In genomic region chr11:35058318-35058717, GRCh38 we compare ENCODE assay signal across 11 cellular contexts.
DNase-seq lines count a peak whose midpoint lies in the region; ATAC-seq and TF ChIP-seq lines count a peak whose summit lies in the region.
"Had no signal": no experiment of that assay in that cellular context is flagged by ENCODE, and none has a peak within 500 bp of the region (broad histone marks: within the 10 kb centered on the region; RNA-seq: fewer than 3 reads in every experiment).

No MANE protein-coding gene starts in this region.

- TF ChIP-seq CTCF in astrocyte of the spinal cord (IDR thresholded peaks at IDR 0.05; ENCODE audit: low read depth, low read length) = no peak
- no peak for TF ChIP-seq CTCF in glutamatergic neuron (IDR thresholded peaks at IDR 0.05; ENCODE audit: partially characterized antibody, unreplicated experiment)
- no peak for TF ChIP-seq CTCF in brain microvascular endothelial cell (IDR thresholded peaks at IDR 0.05; ENCODE audit: low read depth, low read length, missing control alignments)

- no peak overlapping the region for H3K4me3 ChIP-seq in astrocyte of the spinal cord (ENCODE audit: low read depth, low read length)
- H3K4me3 ChIP-seq in brain microvascular endothelial cell (ENCODE audit: low read depth, low read length) = no peak overlapping the region
- H3K4me3 ChIP-seq: body of pancreas had no signal

- H3K9me3 Mint-ChIP-seq in activated naive CD4-positive, alpha-beta T cell treated with anti-CD3 and anti-CD28 coated beads, Interleukin-2, amount 50 U/mL, for 24 hours = peaks cover 15% of the 10 kb centered on the region
- peaks cover 24% of the 10 kb centered on the region for H3K9me3 Mint-ChIP-seq in activated naive CD4-positive, alpha-beta T cell treated with anti-CD3 and anti-CD28 coated beads, Interleukin-2, amount 10 ng/mL, durations not matched to agents 7 days and 5 days
- H3K9me3 Mint-ChIP-seq in stimulated activated memory B cell treated with anti-CD40 and anti-IgM and Interleukin-4, amounts not matched to agents 10 μg/mL and 1 μg/mL and 100 μg/mL, for 72 hours = peaks cover 9% of the 10 kb centered on the region
- H3K9me3 Mint-ChIP-seq in glutamatergic neuron (ENCODE audit: unreplicated experiment) = no peaks in the 10 kb centered on the region

- H3K27me3 Mint-ChIP-seq in activated naive CD4-positive, alpha-beta T cell treated with anti-CD3 and anti-CD28 coated beads, Interleukin-2, amount 50 U/mL, for 24 hours = no peaks in the 10 kb centered on the region
- H3K27me3 Mint-ChIP-seq in activated naive CD4-positive, alpha-beta T cell treated with anti-CD3 and anti-CD28 coated beads, Interleukin-2, amount 10 ng/mL, durations not matched to agents 7 days and 5 days = no peaks in the 10 kb centered on the region
- no peaks in the 10 kb centered on the region for H3K27me3 Mint-ChIP-seq in stimulated activated memory B cell treated with anti-CD40 and anti-IgM and Interleukin-4, amounts not matched to agents 10 μg/mL and 1 μg/mL and 100 μg/mL, for 72 hours
- H3K27me3 Mint-ChIP-seq in glutamatergic neuron (ENCODE audit: unreplicated experiment) = no peaks in the 10 kb centered on the region

- H3K4me3 Mint-ChIP-seq in activated naive CD4-positive, alpha-beta T cell treated with anti-CD3 and anti-CD28 coated beads, Interleukin-2, amount 50 U/mL, for 24 hours = no peak overlapping the region
- H3K4me3 Mint-ChIP-seq in activated naive CD4-positive, alpha-beta T cell treated with anti-CD3 and anti-CD28 coated beads, Interleukin-2, amount 10 ng/mL, durations not matched to agents 7 days and 5 days = no peak overlapping the region
- no peak overlapping the region for H3K4me3 Mint-ChIP-seq in stimulated activated memory B cell treated with anti-CD40 and anti-IgM and Interleukin-4, amounts not matched to agents 10 μg/mL and 1 μg/mL and 100 μg/mL, for 72 hours
- H3K4me3 Mint-ChIP-seq in glutamatergic neuron (ENCODE audit: unreplicated experiment) = no peak overlapping the region

- H3K4me1 Mint-ChIP-seq in activated naive CD4-positive, alpha-beta T cell treated with anti-CD3 and anti-CD28 coated beads, Interleukin-2, amount 50 U/mL, for 24 hours = peaks cover 65% of the 10 kb centered on the region
- H3K4me1 Mint-ChIP-seq in activated naive CD4-positive, alpha-beta T cell treated with anti-CD3 and anti-CD28 coated beads, Interleukin-2, amount 10 ng/mL, durations not matched to agents 7 days and 5 days = peaks cover 33% of the 10 kb centered on the region
- peaks cover 39% of the 10 kb centered on the region for H3K4me1 Mint-ChIP-seq in stimulated activated memory B cell treated with anti-CD40 and anti-IgM and Interleukin-4, amounts not matched to agents 10 μg/mL and 1 μg/mL and 100 μg/mL, for 72 hours
- no peaks in the 10 kb centered on the region for H3K4me1 Mint-ChIP-seq in glutamatergic neuron (ENCODE audit: low read depth, unreplicated experiment)

- H3K36me3 ChIP-seq in brain microvascular endothelial cell (replicated peaks) = no peaks in the 10 kb centered on the region

- H3K27ac ChIP-seq in brain microvascular endothelial cell = no peak overlapping the region
- H3K27ac ChIP-seq: body of pancreas had no signal

- peak overlapping the region; percentile 79 for H3K27ac Mint-ChIP-seq in activated naive CD4-positive, alpha-beta T cell treated with anti-CD3 and anti-CD28 coated beads, Interleukin-2, amount 50 U/mL, for 24 hours
- H3K27ac Mint-ChIP-seq in activated naive CD4-positive, alpha-beta T cell treated with anti-CD3 and anti-CD28 coated beads, Interleukin-2, amount 10 ng/mL, durations not matched to agents 7 days and 5 days = no peak overlapping the region
- peak overlapping the region; percentile 61 for H3K27ac Mint-ChIP-seq in stimulated activated memory B cell treated with anti-CD40 and anti-IgM and Interleukin-4, amounts not matched to agents 10 μg/mL and 1 μg/mL and 100 μg/mL, for 72 hours
- no peak overlapping the region for H3K27ac Mint-ChIP-seq in glutamatergic neuron (ENCODE audit: unreplicated experiment)

- no peak for DNase-seq in activated naive CD4-positive, alpha-beta T cell treated with anti-CD3 and anti-CD28 coated beads, Interleukin-2, amount 10 ng/mL, durations not matched to agents 7 days and 5 days
- DNase-seq in NOMO-1 treated with DMSO at 0.1 percent for 48 hours (lab: John Stamatoyannopoulos, UW; ENCODE audit: unreplicated experiment) (peak; percentile 52), astrocyte of the spinal cord (ENCODE audit: low read depth, low spot score) (peak; percentile 92), C1 segment of cervical spinal cord (lab: John Stamatoyannopoulos, UW) (no peak), glutamatergic neuron (no peak), brain microvascular endothelial cell (no peak)
- DNase-seq: body of pancreas, SHP77 treated with DMSO at 0.1 percent for 48 hours, T1000 had no signal

- no peaks in the 10 kb centered on the region for H3K27me3 ChIP-seq in brain microvascular endothelial cell (replicated peaks)
- H3K27me3 ChIP-seq: body of pancreas had no signal

- CTCF ChIA-PET in activated naive CD4-positive, alpha-beta T cell treated with anti-CD3 and anti-CD28 coated beads, Interleukin-2, amount 10 ng/mL, durations not matched to agents 7 days and 5 days (lab: Charles Lee) = interaction anchor here (1.0 to 1.5 kb wide), 3 partner anchors 11 to 247 kb away, joined by 3 read pairs; no protein-coding TSS in a partner anchor

- in situ Hi-C loops in astrocyte of the spinal cord (cut with HindIII; ENCODE audit: low sequenced_read_pairs) (no loop called here), brain microvascular endothelial cell (cut with HindIII; ENCODE audit: low pct_ligation_motif_present, low sequenced_read_pairs) (no loop called here)

- peaks cover 15% of the 10 kb centered on the region for H3K36me3 Mint-ChIP-seq in activated naive CD4-positive, alpha-beta T cell treated with anti-CD3 and anti-CD28 coated beads, Interleukin-2, amount 50 U/mL, for 24 hours
- H3K36me3 Mint-ChIP-seq in activated naive CD4-positive, alpha-beta T cell treated with anti-CD3 and anti-CD28 coated beads, Interleukin-2, amount 10 ng/mL, durations not matched to agents 7 days and 5 days = peaks cover 17% of the 10 kb centered on the region
- H3K36me3 Mint-ChIP-seq in stimulated activated memory B cell treated with anti-CD40 and anti-IgM and Interleukin-4, amounts not matched to agents 10 μg/mL and 1 μg/mL and 100 μg/mL, for 72 hours = peaks cover 9% of the 10 kb centered on the region
- no peaks in the 10 kb centered on the region for H3K36me3 Mint-ChIP-seq in glutamatergic neuron (ENCODE audit: unreplicated experiment)

- no peak for ATAC-seq in stimulated activated memory B cell treated with anti-CD40 and anti-IgM and Interleukin-4, amounts not matched to agents 10 μg/mL and 1 μg/mL and 100 μg/mL, for 72 hours
- ATAC-seq: body of pancreas had no signal

Comparison
In these comparisons a context has a peak if more than half of its experiments do, and no peak if none do; other contexts are left out.
1. H3K27ac Mint-ChIP-seq: peak in activated naive CD4-positive, alpha-beta T cell treated with anti-CD3 and anti-CD28 coated beads, Interleukin-2, amount 50 U/mL, for 24 hours (single experiment) and stimulated activated memory B cell treated with anti-CD40 and anti-IgM and Interleukin-4, amounts not matched to agents 10 μg/mL and 1 μg/mL and 100 μg/mL, for 72 hours (single experiment); none in activated naive CD4-positive, alpha-beta T cell treated with anti-CD3 and anti-CD28 coated beads, Interleukin-2, amount 10 ng/mL, durations not matched to agents 7 days and 5 days (single experiment) and glutamatergic neuron (single experiment).
2. DNase-seq: peak in NOMO-1 treated with DMSO at 0.1 percent for 48 hours (single experiment) and astrocyte of the spinal cord (single experiment); none in activated naive CD4-positive, alpha-beta T cell treated with anti-CD3 and anti-CD28 coated beads, Interleukin-2, amount 10 ng/mL, durations not matched to agents 7 days and 5 days (single experiment), C1 segment of cervical spinal cord (0 of 14), glutamatergic neuron (single experiment) and brain microvascular endothelial cell (single experiment).